2 cellular contexts compared by ENCODE assay signal in genomic region chr6:89064931-89065330, GRCh38. TPM values are rescaled to one million over a fixed set of nuclear protein-coding genes. Genes with fewer than 3 reads are reported as not detected.
"Had no signal": no experiment of that assay in that cellular context is flagged by ENCODE, and none has a peak within 500 bp of the region (broad histone marks: within the 10 kb centered on the region; RNA-seq: fewer than 3 reads in every experiment).

No MANE protein-coding gene starts in this region.

RNA-seq across cellular contexts. Expression of gene SRSF12, which starts 52.9 kb away (rescaled TPM):
- total RNA-seq: H4, HFFc6 had no signal
